Comparison of ENCODE assay signal across 34 cellular contexts in the genomic region with DNA sequence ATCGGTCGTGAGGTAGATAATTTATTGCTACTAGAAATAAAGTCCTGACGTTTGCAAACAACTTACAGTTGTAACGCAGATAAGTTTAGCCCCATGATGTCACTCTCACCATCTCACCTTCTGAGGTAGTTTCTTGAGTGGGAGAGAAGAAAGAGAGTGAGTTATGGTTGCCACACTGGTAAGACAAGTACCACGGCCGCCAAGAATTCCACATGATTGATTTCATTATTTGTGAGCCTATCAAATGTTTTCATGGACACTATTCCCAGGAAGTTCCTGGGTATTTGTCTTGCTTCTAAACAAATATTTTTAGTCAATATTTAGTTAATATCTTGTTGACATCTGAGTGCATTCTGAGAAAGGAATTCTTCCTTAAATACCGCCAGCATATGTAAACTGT.
"Had no signal": no experiment of that assay in that cellular context is flagged by ENCODE, and none has a peak within 500 bp of the region (broad histone marks: within the 10 kb centered on the region; RNA-seq: fewer than 3 reads in every experiment).

No MANE protein-coding gene starts in this region.

- DNase-seq: dorsolateral prefrontal cortex; effector CD4-positive, alpha-beta T cell; endodermal cell; foreskin fibroblast; gastrocnemius medialis; heart right ventricle; hippocampal formation; islet precursor cell; kidney glomerular epithelial cell; left colon; left ventricle myocardium superior; lower lobe of right lung; naive B cell; stimulated activated CD4-positive, alpha-beta T cell treated with anti-CD3 and anti-CD28 coated beads, Interleukin-12 subunit alpha, Interleukin-12 subunit beta, amount 100 ng/mL, for 4 hours; stimulated activated CD4-positive, alpha-beta T cell treated with anti-CD3 and anti-CD28 coated beads, Interleukin-1b, Interleukin-23, amount 100 ng/mL, for 48 hours; stimulated activated CD4-positive, alpha-beta T cell treated with anti-CD3 and anti-CD28 coated beads, Interleukin-4, amount 100 ng/mL, for 1 hour; stimulated activated CD8-positive, alpha-beta memory T cell treated with anti-CD3 and anti-CD28 coated beads, Interleukin-4, amount 100 ng/mL, for 48 hours; stimulated activated naive CD4-positive, alpha-beta T cell; stimulated activated naive CD8-positive, alpha-beta T cell treated with anti-CD3 and anti-CD28 coated beads, Interleukin-15, amount 100 ng/mL, for 72 hours; transverse colon; upper lobe of right lung; uterus had no signal

- H3K4me3 ChIP-seq: dorsolateral prefrontal cortex, gastrocnemius medialis, heart right ventricle, lower lobe of right lung, right atrium auricular region, smooth muscle cell, suprapubic skin, transverse colon, upper lobe of right lung, uterus had no signal

- H3K36me3 ChIP-seq: gastrocnemius medialis, heart right ventricle, lower lobe of right lung, neutrophil, right atrium auricular region, suprapubic skin, transverse colon, upper lobe of right lung, uterus had no signal

- ATAC-seq: esophagus mucosa; gastrocnemius medialis; heart right ventricle; left colon; left ventricle myocardium superior; lower lobe of right lung; natural killer cell treated with Interleukin-12 subunit alpha and Interleukin-12 subunit beta and Interleukin-15 and Interleukin-18, amount 100 ng/mL, for 72 hours; sciatic nerve; stimulated activated naive CD8-positive, alpha-beta T cell treated with anti-CD3 and anti-CD28 coated beads, Interleukin-15, amount 100 ng/mL, for 72 hours; upper lobe of right lung had no signal

- H3K79me2 ChIP-seq: parathyroid adenoma had no signal

- H3K27me3 Mint-ChIP-seq: memory B cell; naive B cell; natural killer cell treated with Interleukin-12 subunit alpha and Interleukin-12 subunit beta and Interleukin-15 and Interleukin-18, amount 100 ng/mL, for 72 hours; progenitor cell of endocrine pancreas had no signal

- H3K27ac Mint-ChIP-seq: endodermal cell; memory B cell; naive B cell; natural killer cell treated with Interleukin-12 subunit alpha and Interleukin-12 subunit beta and Interleukin-15 and Interleukin-18, amount 100 ng/mL, for 72 hours; progenitor cell of endocrine pancreas; stimulated activated naive CD8-positive, alpha-beta T cell treated with anti-CD3 and anti-CD28 coated beads, Interleukin-15, amount 100 ng/mL, for 72 hours had no signal

- H3K4me1 Mint-ChIP-seq: memory B cell; stimulated activated naive CD8-positive, alpha-beta T cell treated with anti-CD3 and anti-CD28 coated beads, Interleukin-15, amount 100 ng/mL, for 72 hours had no signal

- H3K4me1 ChIP-seq: gastrocnemius medialis, lower lobe of right lung, parathyroid adenoma, right atrium auricular region, transverse colon, upper lobe of right lung, uterus had no signal

- H3K27me3 ChIP-seq: gastrocnemius medialis, neutrophil, right atrium auricular region, suprapubic skin, transverse colon, upper lobe of right lung, uterus had no signal

- H3K4me3 Mint-ChIP-seq: endodermal cell; memory B cell; naive B cell; natural killer cell treated with Interleukin-12 subunit alpha and Interleukin-12 subunit beta and Interleukin-15 and Interleukin-18, amount 100 ng/mL, for 72 hours; neural crest cell; stimulated activated naive CD8-positive, alpha-beta T cell treated with anti-CD3 and anti-CD28 coated beads, Interleukin-15, amount 100 ng/mL, for 72 hours had no signal

- H3K9ac ChIP-seq: parathyroid adenoma had no signal

- H3K4me2 ChIP-seq: smooth muscle cell had no signal

- H2AFZ ChIP-seq: parathyroid adenoma had no signal

- H3K36me3 Mint-ChIP-seq: memory B cell; naive B cell; natural killer cell treated with Interleukin-12 subunit alpha and Interleukin-12 subunit beta and Interleukin-15 and Interleukin-18, amount 100 ng/mL, for 72 hours had no signal

- H3K9me3 Mint-ChIP-seq: endodermal cell, neural crest cell had no signal

- H3K9me3 ChIP-seq: gastrocnemius medialis, heart right ventricle, lower lobe of right lung, neutrophil, right atrium auricular region, suprapubic skin, transverse colon, upper lobe of right lung, uterus had no signal

- H3K27ac ChIP-seq: dorsolateral prefrontal cortex, epithelial cell of prostate, gastrocnemius medialis, heart right ventricle, lower lobe of right lung, neutrophil, parathyroid adenoma, right atrium auricular region, suprapubic skin, transverse colon, upper lobe of right lung, uterus had no signal
